In the genomic region with DNA sequence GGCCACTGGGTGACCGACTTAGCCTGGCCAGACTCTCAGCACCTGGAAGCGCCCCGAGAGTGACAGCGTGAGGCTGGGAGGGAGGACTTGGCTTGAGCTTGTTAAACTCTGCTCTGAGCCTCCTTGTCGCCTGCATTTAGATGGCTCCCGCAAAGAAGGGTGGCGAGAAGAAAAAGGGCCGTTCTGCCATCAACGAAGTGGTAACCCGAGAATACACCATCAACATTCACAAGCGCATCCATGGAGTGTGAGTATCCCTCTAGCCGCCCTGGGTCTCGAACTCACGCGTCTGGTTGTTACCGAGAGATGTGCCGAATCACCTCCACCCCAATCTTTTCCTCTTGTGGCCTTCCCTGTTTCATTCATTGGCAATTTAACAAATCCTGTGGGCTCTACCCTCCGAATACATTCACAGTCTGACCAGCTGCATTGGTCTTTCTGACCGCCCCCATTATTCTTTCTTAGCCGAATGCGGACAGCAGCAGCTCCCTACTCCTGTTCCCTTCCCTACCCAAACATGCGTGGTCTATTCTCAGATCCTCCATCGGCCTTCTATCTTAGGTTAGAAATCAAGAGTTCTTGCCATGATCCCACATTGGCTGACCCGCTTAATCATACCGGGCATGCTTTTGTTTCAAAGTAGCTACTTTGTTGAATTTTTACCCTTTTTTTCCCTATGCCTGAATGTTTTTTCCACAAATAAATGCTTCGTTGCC, we compare ENCODE assay signal across 1 cellular context.
TF ChIP-seq lines count a peak whose summit lies in the region.

No MANE protein-coding gene starts in this region.

TF ChIP-seq in H1, 55 proteins besides CTCF, POLR2A, EP300 and RAD21 (continued from another document):
- TF ChIP-seq SIX5 (IDR thresholded peaks at IDR 0.05; ENCODE audit: low read depth, low read length): no peak; the same call in 1 of the 2 replicates
- TF ChIP-seq KDM5A (IDR thresholded peaks at IDR 0.05; ENCODE audit: low read length): 0 out of 2 replicates have a peak, but pooled peaks have one; percentile 9
- peak; percentile 12 for TF ChIP-seq CHD1 (IDR thresholded peaks at IDR 0.05; ENCODE audit: low read depth, low read length)
- TF ChIP-seq CHD2 (IDR thresholded peaks at IDR 0.05; ENCODE audit: low read length): no peak
- no peak for TF ChIP-seq FOSL1 (IDR thresholded peaks at IDR 0.05; ENCODE audit: insufficient read depth, low read depth, low read length)
- no peak for TF ChIP-seq RFX5 (IDR thresholded peaks at IDR 0.05; ENCODE audit: borderline replicate concordance, low read depth, low read length)
- TF ChIP-seq SIN3A (conservative IDR thresholded peaks at IDR 0.05 in 1 of 2, IDR thresholded peaks at IDR 0.05 in 1 of 2; ENCODE audit: low read depth in 1 of 2, low read length in 2 of 2): no peak; a peak in 1 of 4 replicates
- no peak for TF ChIP-seq RXRA (IDR thresholded peaks at IDR 0.05; ENCODE audit: insufficient read depth, low read depth, low read length)
- TF ChIP-seq MAFK (IDR thresholded peaks at IDR 0.05; ENCODE audit: low read depth, low read length): no peak
- no peak for TF ChIP-seq SUZ12 (IDR thresholded peaks at IDR 0.05; ENCODE audit: low read length)
- peak; percentile 65; the same call in 1 of the 2 replicates for TF ChIP-seq POLR2AphosphoS5 (IDR thresholded peaks at IDR 0.05; ENCODE audit: low read depth, low read length)
